ENCODE assay signal across 15 cellular contexts in the genomic region with DNA sequence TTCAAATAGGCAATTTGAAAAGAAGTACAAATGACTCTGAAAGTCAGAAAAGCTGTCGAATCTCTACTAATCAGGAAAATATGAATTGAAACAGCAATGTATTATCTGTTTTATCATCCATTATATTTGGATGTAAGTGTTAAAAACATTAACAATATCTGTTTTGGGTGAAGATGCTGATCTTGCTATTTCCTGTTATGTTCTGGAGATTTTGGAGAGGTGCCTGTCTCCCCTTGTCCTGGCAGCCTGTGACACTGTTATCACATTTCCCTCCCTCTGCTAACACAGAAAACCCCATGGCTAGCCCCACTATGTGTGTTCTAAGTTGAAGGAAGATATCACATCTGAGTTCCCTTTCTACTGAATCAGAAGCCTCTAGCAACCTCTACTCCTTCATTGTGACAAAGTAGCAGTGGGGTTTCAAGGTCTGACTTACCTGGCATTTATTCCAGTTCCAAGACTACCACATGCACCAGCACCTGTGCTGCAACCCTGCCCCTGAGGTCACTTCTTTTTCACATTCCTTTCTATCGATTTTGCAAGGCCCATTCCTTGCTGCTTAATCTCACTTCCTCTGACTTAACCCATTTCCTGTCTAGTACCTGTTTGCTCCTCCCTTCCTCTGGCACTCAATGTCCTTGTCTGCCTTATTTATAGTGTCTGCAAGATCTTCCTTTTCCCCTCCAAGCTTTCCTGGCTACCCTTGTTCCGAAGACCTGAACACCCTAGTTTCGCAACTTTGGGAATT.
DNase-seq lines count a peak whose midpoint lies in the region; ATAC-seq lines count a peak whose summit lies in the region.
"Had no signal": no experiment of that assay in that cellular context is flagged by ENCODE, and none has a peak within 500 bp of the region (broad histone marks: within the 10 kb centered on the region; RNA-seq: fewer than 3 reads in every experiment).

No MANE protein-coding gene starts in this region.

- no peaks in the 10 kb centered on the region for H3K36me3 Mint-ChIP-seq in activated T-helper 17 cell treated with anti-CD3 and anti-CD28 coated beads, Interleukin-2, amount 50 U/mL, for 72 hours (ENCODE audit: low read depth)
- H3K36me3 Mint-ChIP-seq: natural killer cell had no signal

- peaks cover 7% of the 10 kb centered on the region for H3K4me1 Mint-ChIP-seq in activated T-helper 17 cell treated with anti-CD3 and anti-CD28 coated beads, Interleukin-2, amount 50 U/mL, for 72 hours
- H3K4me1 Mint-ChIP-seq: natural killer cell had no signal

- no peaks in the 10 kb centered on the region for H3K27me3 Mint-ChIP-seq in activated T-helper 17 cell treated with anti-CD3 and anti-CD28 coated beads, Interleukin-2, amount 50 U/mL, for 72 hours

- H3K4me3 Mint-ChIP-seq in activated T-helper 17 cell treated with anti-CD3 and anti-CD28 coated beads, Interleukin-2, amount 50 U/mL, for 72 hours, result peak overlapping the region; percentile 4
- H3K4me3 Mint-ChIP-seq: natural killer cell had no signal

- H3K27ac Mint-ChIP-seq in activated T-helper 17 cell treated with anti-CD3 and anti-CD28 coated beads, Interleukin-2, amount 50 U/mL, for 72 hours, result no peak overlapping the region
- H3K27ac Mint-ChIP-seq: activated T-helper 2 cell treated with anti-CD3 and anti-CD28 coated beads, Interferon-gamma antibody, Interleukin-2, Interleukin-4, amounts not matched to agents 10 μg/mL and 5 μg/mL and 100 μg/mL, durations not matched to agents 14 hours and 24 hours and 36 hours; natural killer cell had no signal

- H3K9me3 Mint-ChIP-seq in activated T-helper 17 cell treated with anti-CD3 and anti-CD28 coated beads, Interleukin-2, amount 50 U/mL, for 72 hours, result peaks cover 5% of the 10 kb centered on the region

- ATAC-seq in GM19452 (IDR thresholded peaks at IDR 0.05; ENCODE audit: unreplicated experiment) (peak; percentile 44), HG03460 (IDR thresholded peaks at IDR 0.05; ENCODE audit: unreplicated experiment) (peak; percentile 54), HG02610 (IDR thresholded peaks at IDR 0.05; ENCODE audit: unreplicated experiment) (no peak)
- ATAC-seq in activated T-helper 17 cell treated with anti-CD3 and anti-CD28 coated beads, Interleukin-2, amount 50 U/mL, for 72 hours (replicated peaks), result no peak
- ATAC-seq: natural killer cell had no signal

- peak; percentile 54 for DNase-seq in A172 (ENCODE audit: low spot score)
- no peak for DNase-seq in cerebellar nuclear complex (lab: John Stamatoyannopoulos, UW)
- DNase-seq in hypothalamus (lab: John Stamatoyannopoulos, UW), result no peak
- no peak for DNase-seq in pons (ENCODE audit: low spot score)
- DNase-seq: activated CD4-positive, alpha-beta T cell treated with anti-CD3 and anti-CD28 coated beads for 1 hour; esophagus squamous epithelium; natural killer cell; NCI-H1417; NCI-H774; transverse colon had no signal

Comparison
In these comparisons a context has a peak if more than half of its experiments do, and no peak if none do; other contexts are left out.
1. ATAC-seq: peak in GM19452 (single experiment) and HG03460 (single experiment); none in activated T-helper 17 cell treated with anti-CD3 and anti-CD28 coated beads, Interleukin-2, amount 50 U/mL, for 72 hours (single experiment) and HG02610 (single experiment).